16 cellular contexts compared by ENCODE assay signal in genomic region chr2:192814376-192814775, GRCh38.
DNase-seq lines count a peak whose midpoint lies in the region; ATAC-seq and TF ChIP-seq lines count a peak whose summit lies in the region.
"Had no signal": no experiment of that assay in that cellular context is flagged by ENCODE, and none has a peak within 500 bp of the region (broad histone marks: within the 10 kb centered on the region; RNA-seq: fewer than 3 reads in every experiment).

No MANE protein-coding gene starts in this region.

- no peak for ATAC-seq in GM23338
- ATAC-seq in GM21528 (IDR thresholded peaks at IDR 0.05; ENCODE audit: low FRiP score, unreplicated experiment): no peak
- no peak for ATAC-seq in HG03342 (IDR thresholded peaks at IDR 0.05; ENCODE audit: unreplicated experiment)
- ATAC-seq: HCT116 had no signal

- no peak for TF ChIP-seq CTCF in GM23338 (conservative IDR thresholded peaks at IDR 0.05; ENCODE audit: low read depth in 2 of 2)
- no peak for TF ChIP-seq CTCF in epithelial cell of esophagus (IDR thresholded peaks at IDR 0.05; ENCODE audit: insufficient read depth, low read depth, low read length, missing control alignments)

- H3K4me2 ChIP-seq in GM23338: no peak overlapping the region

- no peak overlapping the region for H3K27ac ChIP-seq in GM23338 (ENCODE audit: low read depth)

- peaks cover 8% of the 10 kb centered on the region; the same call in 2 of the 3 replicates for H3K4me1 Mint-ChIP-seq in GM23338
- H3K4me1 Mint-ChIP-seq: CD4-positive, alpha-beta memory T cell had no signal

- H3K27ac Mint-ChIP-seq in GM23338: no peak overlapping the region
- H3K27ac Mint-ChIP-seq: CD4-positive, alpha-beta memory T cell had no signal

- H3K36me3 ChIP-seq in GM23338 (ENCODE audit: insufficient read depth) (no peaks in the 10 kb centered on the region), neuron (ENCODE audit: insufficient read depth, low read length) (no peaks in the 10 kb centered on the region)

- H2AFZ ChIP-seq in GM23338: peak overlapping the region; percentile 35; the same call in 1 of the 2 replicates
- peak overlapping the region; percentile 86 for H2AFZ ChIP-seq in neuron (ENCODE audit: low read depth, low read length)

- no peaks in the 10 kb centered on the region for H3K27me3 Mint-ChIP-seq in GM23338 (ENCODE audit: insufficient read depth, low read depth, poor library complexity)
- H3K27me3 Mint-ChIP-seq: CD4-positive, alpha-beta memory T cell had no signal

- H3K27me3 ChIP-seq in GM23338 (ENCODE audit: insufficient read depth) (no peaks in the 10 kb centered on the region), neuron (ENCODE audit: insufficient read depth, low read length) (no peaks in the 10 kb centered on the region)

- H3K4me3 Mint-ChIP-seq in GM23338: no peak overlapping the region
- H3K4me3 Mint-ChIP-seq: CD4-positive, alpha-beta memory T cell; H9 had no signal

- H3K36me3 Mint-ChIP-seq in GM23338 (ENCODE audit: low read depth): no peaks in the 10 kb centered on the region
- H3K36me3 Mint-ChIP-seq: CD4-positive, alpha-beta memory T cell had no signal

- no peaks in the 10 kb centered on the region for H3K79me2 ChIP-seq in GM23338 (replicated peaks; ENCODE audit: insufficient read depth)

- H3F3A ChIP-seq in GM23338 (replicated peaks; ENCODE audit: low read depth): no peaks in the 10 kb centered on the region

- H3K4me1 ChIP-seq in GM23338 (ENCODE audit: insufficient read depth): no peaks in the 10 kb centered on the region
- H3K4me1 ChIP-seq in neuron (ENCODE audit: insufficient read depth, low read length): peaks cover 10% of the 10 kb centered on the region

- H3K9me3 ChIP-seq in neuron (ENCODE audit: low read length): no peaks in the 10 kb centered on the region

- H3K4me3 ChIP-seq in GM23338: no peak overlapping the region
- H3K4me3 ChIP-seq in epithelial cell of esophagus (ENCODE audit: low read length): no peak overlapping the region
- H3K4me3 ChIP-seq in neuron (ENCODE audit: low read length): no peak overlapping the region

- H3K9me2 ChIP-seq in GM23338 (ENCODE audit: insufficient read depth): no peaks in the 10 kb centered on the region

- H4K20me1 ChIP-seq in GM23338 (replicated peaks; ENCODE audit: insufficient read depth): no peaks in the 10 kb centered on the region

- DNase-seq in GM23338 (ENCODE audit: low spot score) (no peak), epithelial cell of esophagus (ENCODE audit: low read depth) (peak; percentile 7), renal cortical epithelial cell (ENCODE audit: low read depth) (peak; percentile 13)
- DNase-seq in stimulated activated CD4-positive, alpha-beta T cell treated with anti-CD3 and anti-CD28 coated beads, Interleukin-2, amount 100 ng/mL, for 24 hours: no peak
- DNase-seq: C1 segment of cervical spinal cord; Calu3; CD4-positive, alpha-beta memory T cell; COR-L47; DMS53; DMS79 treated with DMSO at 0.1 percent for 48 hours; GF-D8; H9 had no signal

- no peaks in the 10 kb centered on the region; the same call in 2 of the 3 replicates for H3K9me3 Mint-ChIP-seq in GM23338

TF ChIP-seq in GM23338, 12 proteins besides CTCF, POLR2A, EP300 and RAD21:
- TF ChIP-seq CREB1 (CRISPR knock-in tag; IDR thresholded peaks at IDR 0.05; ENCODE audit: low read depth) (no peak), EZH2phosphoT487 (IDR thresholded peaks at IDR 0.05; ENCODE audit: unreplicated experiment) (no peak), POLR2AphosphoS5 (IDR thresholded peaks at IDR 0.05; ENCODE audit: low read depth) (no peak), ZNF462 (CRISPR knock-in tag; IDR thresholded peaks at IDR 0.05) (no peak), EZH2 (IDR thresholded peaks at IDR 0.05; ENCODE audit: low read depth, unreplicated experiment) (no peak), ZNF114 (CRISPR knock-in tag; IDR thresholded peaks at IDR 0.05) (no peak), STAT1 (IDR thresholded peaks at IDR 0.05; ENCODE audit: unreplicated experiment) (no peak), NANOG (IDR thresholded peaks at IDR 0.05; ENCODE audit: borderline replicate concordance) (no peak), ZNF331 (CRISPR knock-in tag; IDR thresholded peaks at IDR 0.05; ENCODE audit: low read depth) (no peak)
- TF ChIP-seq, protein P1, sequence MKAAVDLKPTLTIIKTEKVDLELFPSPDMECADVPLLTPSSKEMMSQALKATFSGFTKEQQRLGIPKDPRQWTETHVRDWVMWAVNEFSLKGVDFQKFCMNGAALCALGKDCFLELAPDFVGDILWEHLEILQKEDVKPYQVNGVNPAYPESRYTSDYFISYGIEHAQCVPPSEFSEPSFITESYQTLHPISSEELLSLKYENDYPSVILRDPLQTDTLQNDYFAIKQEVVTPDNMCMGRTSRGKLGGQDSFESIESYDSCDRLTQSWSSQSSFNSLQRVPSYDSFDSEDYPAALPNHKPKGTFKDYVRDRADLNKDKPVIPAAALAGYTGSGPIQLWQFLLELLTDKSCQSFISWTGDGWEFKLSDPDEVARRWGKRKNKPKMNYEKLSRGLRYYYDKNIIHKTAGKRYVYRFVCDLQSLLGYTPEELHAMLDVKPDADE (IDR thresholded peaks at IDR 0.05): no peak

Comparison
In these comparisons a context has a peak if more than half of its experiments do, and no peak if none do; other contexts are left out.
1. DNase-seq: peak in epithelial cell of esophagus (single experiment) and renal cortical epithelial cell (single experiment); none in GM23338 (single experiment) and stimulated activated CD4-positive, alpha-beta T cell treated with anti-CD3 and anti-CD28 coated beads, Interleukin-2, amount 100 ng/mL, for 24 hours (0 of 2).